19 cellular contexts compared by ENCODE assay signal in genomic region chr5:35762368-35762767, GRCh38.
DNase-seq lines count a peak whose midpoint lies in the region; ATAC-seq and TF ChIP-seq lines count a peak whose summit lies in the region.
"Had no signal": no experiment of that assay in that cellular context is flagged by ENCODE, and none has a peak within 500 bp of the region (broad histone marks: within the 10 kb centered on the region; RNA-seq: fewer than 3 reads in every experiment).

No MANE protein-coding gene starts in this region.

- H3K9me2 ChIP-seq in OCI-LY7 (ENCODE audit: insufficient read depth, low read length): no peaks in the 10 kb centered on the region

- POLR2A ChIA-PET in activated CD4-positive, alpha-beta memory T cell treated with anti-CD3 and anti-CD28 coated beads for 36 hours (lab: Charles Lee): no interaction called here
- POLR2A ChIA-PET in activated CD4-positive, alpha-beta memory T cell treated with anti-CD3 and anti-CD28 coated beads, Interleukin-2, amount 10 ng/mL, durations not matched to agents 7 days and 5 days (lab: Charles Lee): no interaction called here
- POLR2A ChIA-PET in CD8-positive, alpha-beta T cell (lab: Charles Lee): interaction anchor here (1.1 kb wide), 2 partner anchors 13 to 146 kb away, joined by 3 to 4 read pairs; no protein-coding TSS in a partner anchor
- POLR2A ChIA-PET in OCI-LY7 (lab: Charles Lee): interaction anchor here (0.6 kb wide), 1 partner anchor 164 kb away, joined by 3 read pairs; no protein-coding TSS in a partner anchor

- H3K4me3 ChIP-seq in CD8-positive, alpha-beta T cell (ENCODE audit: low read depth, low read length): no peak overlapping the region
- no peak overlapping the region for H3K4me3 ChIP-seq in OCI-LY7 (ENCODE audit: low read depth, low read length, poor library complexity, severe bottlenecking)
- H3K4me3 ChIP-seq: BLaER1, Peyer's patch had no signal

- H3K79me2 ChIP-seq in OCI-LY7 (ENCODE audit: insufficient read depth, low read depth, low read length): no peaks in the 10 kb centered on the region

- TF ChIP-seq CTCF in CD8-positive, alpha-beta T cell (IDR thresholded peaks at IDR 0.05): no peak
- TF ChIP-seq CTCF in OCI-LY7 (conservative IDR thresholded peaks at IDR 0.05; ENCODE audit: low read length) (no peak), GM10266 (IDR thresholded peaks at IDR 0.05; ENCODE audit: control insufficient read depth, insufficient read depth, low read depth, missing control alignments) (no peak), type B pancreatic cell (conservative IDR thresholded peaks at IDR 0.05) (no peak)

- no peaks in the 10 kb centered on the region for H3K9me3 Mint-ChIP-seq in activated CD4-positive, alpha-beta memory T cell treated with anti-CD3 and anti-CD28 coated beads for 36 hours
- no peaks in the 10 kb centered on the region for H3K9me3 Mint-ChIP-seq in activated CD4-positive, alpha-beta memory T cell treated with anti-CD3 and anti-CD28 coated beads, Interleukin-2, amount 10 ng/mL, durations not matched to agents 7 days and 5 days
- no peaks in the 10 kb centered on the region for H3K9me3 Mint-ChIP-seq in CD8-positive, alpha-beta T cell
- H3K9me3 Mint-ChIP-seq in type B pancreatic cell: no peaks in the 10 kb centered on the region
- H3K9me3 Mint-ChIP-seq: CD8-positive, alpha-beta memory T cell had no signal

- no peaks in the 10 kb centered on the region for H4K20me1 ChIP-seq in OCI-LY7 (ENCODE audit: insufficient read depth, low read length)
- H4K20me1 ChIP-seq: BLaER1 had no signal

- H3K27ac Mint-ChIP-seq in activated CD4-positive, alpha-beta memory T cell treated with anti-CD3 and anti-CD28 coated beads for 36 hours: peak overlapping the region; percentile 4
- H3K27ac Mint-ChIP-seq in activated CD4-positive, alpha-beta memory T cell treated with anti-CD3 and anti-CD28 coated beads, Interleukin-2, amount 10 ng/mL, durations not matched to agents 7 days and 5 days: no peak overlapping the region
- peak overlapping the region; percentile 13 for H3K27ac Mint-ChIP-seq in CD8-positive, alpha-beta T cell
- H3K27ac Mint-ChIP-seq in type B pancreatic cell: no peak overlapping the region

- H3K4me2 ChIP-seq in OCI-LY7 (ENCODE audit: low read length): no peak overlapping the region
- H3K4me2 ChIP-seq: BLaER1 had no signal

- ATAC-seq in CD8-positive, alpha-beta T cell: no peak
- ATAC-seq: HCT116, Right ventricle myocardium inferior had no signal

- H3K27ac ChIP-seq in CD8-positive, alpha-beta T cell (ENCODE audit: low read depth, low read length): no peak overlapping the region
- H3K27ac ChIP-seq in OCI-LY7 (ENCODE audit: low read depth, low read length, poor library complexity, severe bottlenecking): no peak overlapping the region
- H3K27ac ChIP-seq: BLaER1 had no signal

- H2AFZ ChIP-seq in OCI-LY7 (ENCODE audit: low read length): 0 out of 2 replicates have a peak overlapping the region, but pooled peaks have one; percentile 10

- no TSS peak for BruUV-seq in OCI-LY7 (replicated peaks; lab: Mats Ljungman, UMichigan)

- no peaks in the 10 kb centered on the region for H3K36me3 Mint-ChIP-seq in activated CD4-positive, alpha-beta memory T cell treated with anti-CD3 and anti-CD28 coated beads for 36 hours
- no peaks in the 10 kb centered on the region for H3K36me3 Mint-ChIP-seq in activated CD4-positive, alpha-beta memory T cell treated with anti-CD3 and anti-CD28 coated beads, Interleukin-2, amount 10 ng/mL, durations not matched to agents 7 days and 5 days (ENCODE audit: low read depth)
- H3K36me3 Mint-ChIP-seq in CD8-positive, alpha-beta T cell: peaks cover 2% of the 10 kb centered on the region
- H3K36me3 Mint-ChIP-seq in type B pancreatic cell: no peaks in the 10 kb centered on the region

- H3K36me3 ChIP-seq in CD8-positive, alpha-beta T cell (ENCODE audit: insufficient read depth, low read length): no peaks in the 10 kb centered on the region
- H3K36me3 ChIP-seq in OCI-LY7 (ENCODE audit: insufficient read depth, low read length): no peaks in the 10 kb centered on the region
- H3K36me3 ChIP-seq: BLaER1, Peyer's patch had no signal

- CTCF ChIA-PET in activated CD4-positive, alpha-beta memory T cell treated with anti-CD3 and anti-CD28 coated beads for 36 hours (lab: Charles Lee): interaction anchor here (1.5 kb wide), 1 partner anchor 15 kb away, joined by 5 read pairs; no protein-coding TSS in a partner anchor
- CTCF ChIA-PET in activated CD4-positive, alpha-beta memory T cell treated with anti-CD3 and anti-CD28 coated beads, Interleukin-2, amount 10 ng/mL, durations not matched to agents 7 days and 5 days (lab: Charles Lee): no interaction called here
- CTCF ChIA-PET in CD8-positive, alpha-beta T cell (lab: Charles Lee): interaction anchor here (0.8 to 1.1 kb wide), 2 partner anchors 14 to 55 kb away, joined by 3 to 5 read pairs; no protein-coding TSS in a partner anchor
- CTCF ChIA-PET in OCI-LY7 (lab: Charles Lee; ENCODE audit: unreplicated experiment): no interaction called here

- H3K4me1 ChIP-seq in CD8-positive, alpha-beta T cell (ENCODE audit: insufficient read depth, low read length): peaks cover 18% of the 10 kb centered on the region
- H3K4me1 ChIP-seq in OCI-LY7 (ENCODE audit: insufficient read depth, low read length, poor library complexity, severe bottlenecking): no peaks in the 10 kb centered on the region
- H3K4me1 ChIP-seq: BLaER1, Peyer's patch had no signal

- intact Hi-C loops in activated CD4-positive, alpha-beta memory T cell treated with anti-CD3 and anti-CD28 coated beads for 36 hours (cut with micrococcal nuclease): no loop called here
- intact Hi-C loops in CD8-positive, alpha-beta T cell (cut with DNase I, micrococcal nuclease): no loop called here
- intact Hi-C loops in OCI-LY7 (cut with micrococcal nuclease; ENCODE audit: unreplicated experiment): no loop called here

- H3K4me3 Mint-ChIP-seq in activated CD4-positive, alpha-beta memory T cell treated with anti-CD3 and anti-CD28 coated beads for 36 hours: no peak overlapping the region
- no peak overlapping the region for H3K4me3 Mint-ChIP-seq in activated CD4-positive, alpha-beta memory T cell treated with anti-CD3 and anti-CD28 coated beads, Interleukin-2, amount 10 ng/mL, durations not matched to agents 7 days and 5 days
- H3K4me3 Mint-ChIP-seq in CD8-positive, alpha-beta T cell: no peak overlapping the region
- H3K4me3 Mint-ChIP-seq in type B pancreatic cell: no peak overlapping the region
- H3K4me3 Mint-ChIP-seq: CD8-positive, alpha-beta memory T cell had no signal

- no peaks in the 10 kb centered on the region for H3K27me3 ChIP-seq in CD8-positive, alpha-beta T cell (ENCODE audit: insufficient read depth, low read length)
- H3K27me3 ChIP-seq: BLaER1, Peyer's patch had no signal

- DNase-seq in activated CD4-positive, alpha-beta memory T cell treated with anti-CD3 and anti-CD28 coated beads for 36 hours: no peak
- DNase-seq in activated CD4-positive, alpha-beta memory T cell treated with anti-CD3 and anti-CD28 coated beads, Interleukin-2, amount 10 ng/mL, durations not matched to agents 7 days and 5 days: no peak
- DNase-seq in CD8-positive, alpha-beta T cell: no peak
- no peak for DNase-seq in OCI-LY7 (ENCODE audit: low spot score)
- DNase-seq in fibroblast of peridontal ligament (ENCODE audit: extremely low read depth): peak; percentile 18
- DNase-seq in GM10266 (ENCODE audit: extremely low spot score): no peak
- no peak for DNase-seq in type B pancreatic cell (ENCODE audit: extremely low spot score, unreplicated experiment)
- DNase-seq in DMS153 (lab: John Stamatoyannopoulos, UW): no peak
- DNase-seq: CD8-positive, alpha-beta memory T cell; DMS79; Kasumi-1; MM.1S; NCI-H1105; NCI-H1694; NCI-H2081 treated with DMSO at 0.1 percent for 48 hours; Peyer's patch had no signal

- peaks cover 21% of the 10 kb centered on the region for H3K4me1 Mint-ChIP-seq in activated CD4-positive, alpha-beta memory T cell treated with anti-CD3 and anti-CD28 coated beads for 36 hours (ENCODE audit: low read depth)
- no peaks in the 10 kb centered on the region for H3K4me1 Mint-ChIP-seq in activated CD4-positive, alpha-beta memory T cell treated with anti-CD3 and anti-CD28 coated beads, Interleukin-2, amount 10 ng/mL, durations not matched to agents 7 days and 5 days
- H3K4me1 Mint-ChIP-seq in CD8-positive, alpha-beta T cell (ENCODE audit: low read depth): peaks cover 43% of the 10 kb centered on the region
- no peaks in the 10 kb centered on the region for H3K4me1 Mint-ChIP-seq in type B pancreatic cell (ENCODE audit: unreplicated experiment)

- H3K9me3 ChIP-seq in CD8-positive, alpha-beta T cell (ENCODE audit: low read length): no peaks in the 10 kb centered on the region
- no peaks in the 10 kb centered on the region for H3K9me3 ChIP-seq in OCI-LY7 (ENCODE audit: low read length)
- H3K9me3 ChIP-seq: BLaER1, Peyer's patch had no signal

- no peaks in the 10 kb centered on the region for H3K27me3 Mint-ChIP-seq in activated CD4-positive, alpha-beta memory T cell treated with anti-CD3 and anti-CD28 coated beads for 36 hours
- no peaks in the 10 kb centered on the region for H3K27me3 Mint-ChIP-seq in activated CD4-positive, alpha-beta memory T cell treated with anti-CD3 and anti-CD28 coated beads, Interleukin-2, amount 10 ng/mL, durations not matched to agents 7 days and 5 days
- H3K27me3 Mint-ChIP-seq in CD8-positive, alpha-beta T cell (ENCODE audit: low read depth): no peaks in the 10 kb centered on the region
- peaks cover 3% of the 10 kb centered on the region for H3K27me3 Mint-ChIP-seq in type B pancreatic cell

Comparison
In these comparisons a context has a peak if more than half of its experiments do, and no peak if none do; other contexts are left out.
1. H3K27ac Mint-ChIP-seq: peak in activated CD4-positive, alpha-beta memory T cell treated with anti-CD3 and anti-CD28 coated beads for 36 hours (single experiment) and CD8-positive, alpha-beta T cell (single experiment); none in activated CD4-positive, alpha-beta memory T cell treated with anti-CD3 and anti-CD28 coated beads, Interleukin-2, amount 10 ng/mL, durations not matched to agents 7 days and 5 days (single experiment) and type B pancreatic cell (single experiment).
2. CTCF ChIA-PET loops: an anchor here in activated CD4-positive, alpha-beta memory T cell treated with anti-CD3 and anti-CD28 coated beads for 36 hours (1.5 kb wide) and CD8-positive, alpha-beta T cell (0.8 to 1.1 kb wide); none called in activated CD4-positive, alpha-beta memory T cell treated with anti-CD3 and anti-CD28 coated beads, Interleukin-2, amount 10 ng/mL, durations not matched to agents 7 days and 5 days and OCI-LY7.
3. POLR2A ChIA-PET loops: an anchor here in CD8-positive, alpha-beta T cell (1.1 kb wide) and OCI-LY7 (0.6 kb wide); none called in activated CD4-positive, alpha-beta memory T cell treated with anti-CD3 and anti-CD28 coated beads for 36 hours and activated CD4-positive, alpha-beta memory T cell treated with anti-CD3 and anti-CD28 coated beads, Interleukin-2, amount 10 ng/mL, durations not matched to agents 7 days and 5 days.